22 cellular contexts compared by ENCODE assay signal in genomic region chr2:200694071-200694470, GRCh38.
"Had no signal": no experiment of that assay in that cellular context is flagged by ENCODE, and none has a peak within 500 bp of the region (broad histone marks: within the 10 kb centered on the region; RNA-seq: fewer than 3 reads in every experiment).

No MANE protein-coding gene starts in this region.

- H3K27ac ChIP-seq: adrenal gland, breast epithelium, esophagus squamous epithelium, heart left ventricle, lower lobe of right lung, right atrium auricular region, tibial nerve, vagina had no signal

- H3K4me3 ChIP-seq: adrenal gland, breast epithelium, esophagus squamous epithelium, heart left ventricle, lower lobe of right lung, right atrium auricular region, tibial nerve, vagina had no signal

- ATAC-seq: activated T-helper 17 cell treated with anti-CD3 and anti-CD28 coated beads, Interleukin-2, amount 50 U/mL, for 72 hours; left lobe of liver had no signal

- DNase-seq: activated CD4-positive, alpha-beta T cell treated with anti-CD3 and anti-CD28 coated beads for 1 hour; activated CD8-positive, alpha-beta memory T cell treated with anti-CD3 and anti-CD28 coated beads, Interleukin-2, amount 50 U/mL, for 4 hours; activated naive CD4-positive, alpha-beta T cell; activated T-cell treated with anti-CD3 and anti-CD28 coated beads, Interleukin-2, amount 50 U/mL, for 24 hours; adrenal gland; cerebellar nuclear complex; cortex of kidney; endodermal cell; esophagus squamous epithelium; heart left ventricle; lower lobe of right lung; naive B cell; occipital lobe; stimulated activated CD4-positive, alpha-beta T cell treated with anti-CD3 and anti-CD28 coated beads, Interleukin-12 subunit alpha, Interleukin-12 subunit beta, amount 100 ng/mL, for 4 hours; substantia nigra; T-helper 1 cell had no signal

- H3K27me3 ChIP-seq: adrenal gland, breast epithelium, esophagus squamous epithelium, heart left ventricle, right atrium auricular region, tibial nerve, vagina had no signal

- H3K4me1 ChIP-seq: adrenal gland, breast epithelium, esophagus squamous epithelium, lower lobe of right lung, right atrium auricular region, tibial nerve, vagina had no signal

- H3K9me3 ChIP-seq: adrenal gland, breast epithelium, esophagus squamous epithelium, heart left ventricle, lower lobe of right lung, right atrium auricular region, tibial nerve, vagina had no signal

- H3K36me3 ChIP-seq: adrenal gland, breast epithelium, esophagus squamous epithelium, heart left ventricle, lower lobe of right lung, right atrium auricular region, tibial nerve, vagina had no signal
